Comparison of ENCODE assay signal across 10 cellular contexts in the genomic region with DNA sequence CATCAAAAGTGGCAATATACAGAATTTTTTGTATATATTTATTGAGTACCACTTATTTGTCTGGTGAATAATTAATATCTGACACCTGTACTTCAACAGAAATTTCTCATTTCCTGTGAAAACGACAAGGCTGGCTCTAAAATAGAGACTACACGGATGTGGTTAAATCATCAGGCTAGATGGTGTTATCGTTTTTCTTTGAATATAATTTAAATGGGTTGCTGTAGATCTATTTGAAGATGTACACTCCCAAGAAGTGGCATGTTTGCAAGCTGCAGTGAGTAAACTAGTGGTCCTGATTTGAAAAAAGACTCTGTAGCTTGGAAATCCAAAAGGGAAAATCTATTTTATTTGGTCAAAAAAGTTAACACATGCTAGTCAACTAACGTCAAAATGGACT. TPM values are rescaled to one million over a fixed set of nuclear protein-coding genes. Genes with fewer than 3 reads are reported as not detected.
DNase-seq lines count a peak whose midpoint lies in the region; ATAC-seq and TF ChIP-seq lines count a peak whose summit lies in the region.
"Had no signal": no experiment of that assay in that cellular context is flagged by ENCODE, and none has a peak within 500 bp of the region (broad histone marks: within the 10 kb centered on the region; RNA-seq: fewer than 3 reads in every experiment).

No MANE protein-coding gene starts in this region.

- no peaks in the 10 kb centered on the region for H3K27me3 ChIP-seq in left lung

- H3K36me3 Mint-ChIP-seq in activated CD4-positive, alpha-beta T cell treated with anti-CD3 and anti-CD28 coated beads, Interleukin-2, amount 10 ng/mL, durations not matched to agents 24 days and 14 days (ENCODE audit: low read depth): peaks cover 40% of the 10 kb centered on the region
- peaks cover 93% of the 10 kb centered on the region for H3K36me3 Mint-ChIP-seq in stimulated activated effector memory CD8-positive, alpha-beta T cell treated with anti-CD3 and anti-CD28 coated beads, Interleukin-12 subunit alpha, Interleukin-12 subunit beta, amount 100 ng/mL, for 72 hours
- H3K36me3 Mint-ChIP-seq in nephron progenitor cell (ENCODE audit: low read depth): peaks cover 5% of the 10 kb centered on the region

- peaks cover 11% of the 10 kb centered on the region for H3K9me3 Mint-ChIP-seq in activated CD4-positive, alpha-beta T cell treated with anti-CD3 and anti-CD28 coated beads, Interleukin-2, amount 10 ng/mL, durations not matched to agents 24 days and 14 days
- H3K9me3 Mint-ChIP-seq in stimulated activated effector memory CD8-positive, alpha-beta T cell treated with anti-CD3 and anti-CD28 coated beads, Interleukin-12 subunit alpha, Interleukin-12 subunit beta, amount 100 ng/mL, for 72 hours: peaks cover 1% of the 10 kb centered on the region
- no peaks in the 10 kb centered on the region for H3K9me3 Mint-ChIP-seq in nephron progenitor cell

- peak overlapping the region; percentile 92 for H3K27ac Mint-ChIP-seq in activated CD4-positive, alpha-beta T cell treated with anti-CD3 and anti-CD28 coated beads, Interleukin-2, amount 10 ng/mL, durations not matched to agents 24 days and 14 days
- peak overlapping the region; percentile 92 for H3K27ac Mint-ChIP-seq in stimulated activated effector memory CD8-positive, alpha-beta T cell treated with anti-CD3 and anti-CD28 coated beads, Interleukin-12 subunit alpha, Interleukin-12 subunit beta, amount 100 ng/mL, for 72 hours
- H3K27ac Mint-ChIP-seq in nephron progenitor cell: no peak overlapping the region

- peak; percentile 49; the same call in 1 of the 2 replicates for TF ChIP-seq POLR2A in Raji (IDR thresholded peaks at IDR 0.05; ENCODE audit: insufficient read depth, low read depth, low read length)

- peak overlapping the region in 1 of 2 donors; percentile 68 for H3K27ac ChIP-seq in left lung

- no peak for TF ChIP-seq CTCF in left lung (IDR thresholded peaks at IDR 0.05)
- TF ChIP-seq CTCF in nephron progenitor cell (IDR thresholded peaks at IDR 0.05): no peak

- peak; percentile 69 for DNase-seq in activated CD4-positive, alpha-beta T cell treated with anti-CD3 and anti-CD28 coated beads, Interleukin-2, amount 10 ng/mL, durations not matched to agents 24 days and 14 days
- no peak for DNase-seq in activated CD4-positive, alpha-beta T cell treated with anti-CD3 and anti-CD28 coated beads, Interleukin-2, amount 50 U/mL, for 48 hours
- no peak for DNase-seq in stimulated activated effector memory CD8-positive, alpha-beta T cell treated with anti-CD3 and anti-CD28 coated beads, Interleukin-12 subunit alpha, Interleukin-12 subunit beta, amount 100 ng/mL, for 72 hours (ENCODE audit: low spot score in 2 of 2)
- DNase-seq in NCI-H1092 (lab: John Stamatoyannopoulos, UW): no peak
- no peak for DNase-seq in left lung
- no peak for DNase-seq in nephron progenitor cell
- DNase-seq: left cardiac atrium, MV-4-11 had no signal

- H3K9me3 ChIP-seq in left lung: no peaks in the 10 kb centered on the region

- H3K4me1 Mint-ChIP-seq in activated CD4-positive, alpha-beta T cell treated with anti-CD3 and anti-CD28 coated beads, Interleukin-2, amount 10 ng/mL, durations not matched to agents 24 days and 14 days: peaks cover 49% of the 10 kb centered on the region
- H3K4me1 Mint-ChIP-seq in stimulated activated effector memory CD8-positive, alpha-beta T cell treated with anti-CD3 and anti-CD28 coated beads, Interleukin-12 subunit alpha, Interleukin-12 subunit beta, amount 100 ng/mL, for 72 hours: peaks cover 31% of the 10 kb centered on the region
- no peaks in the 10 kb centered on the region for H3K4me1 Mint-ChIP-seq in nephron progenitor cell

- peak overlapping the region; percentile 79 for H3K4me3 Mint-ChIP-seq in activated CD4-positive, alpha-beta T cell treated with anti-CD3 and anti-CD28 coated beads, Interleukin-2, amount 10 ng/mL, durations not matched to agents 24 days and 14 days
- peak overlapping the region; percentile 59 for H3K4me3 Mint-ChIP-seq in stimulated activated effector memory CD8-positive, alpha-beta T cell treated with anti-CD3 and anti-CD28 coated beads, Interleukin-12 subunit alpha, Interleukin-12 subunit beta, amount 100 ng/mL, for 72 hours
- no peak overlapping the region for H3K4me3 Mint-ChIP-seq in nephron progenitor cell

- intact Hi-C loops in activated CD4-positive, alpha-beta T cell treated with anti-CD3 and anti-CD28 coated beads, Interleukin-2, amount 10 ng/mL, durations not matched to agents 24 days and 14 days (cut with micrococcal nuclease): loop anchor here (1.0 kb wide), 2 partner anchors 17 to 109 kb away; no protein-coding TSS in a partner anchor
- intact Hi-C loops in left lung (cut with DNase I): no loop called here

- no peaks in the 10 kb centered on the region for H3K27me3 Mint-ChIP-seq in activated CD4-positive, alpha-beta T cell treated with anti-CD3 and anti-CD28 coated beads, Interleukin-2, amount 10 ng/mL, durations not matched to agents 24 days and 14 days
- H3K27me3 Mint-ChIP-seq in nephron progenitor cell (ENCODE audit: low read depth, poor library complexity): no peaks in the 10 kb centered on the region

- peak overlapping the region in 1 of 2 donors; percentile 26 for H3K4me3 ChIP-seq in left lung

- peaks cover 0 to 22% of the 10 kb centered on the region in 2 donors for H3K4me1 ChIP-seq in left lung

- peak; percentile 63 for ATAC-seq in HG02938 (IDR thresholded peaks at IDR 0.05; ENCODE audit: unreplicated experiment)
- peak; percentile 70 for ATAC-seq in stimulated activated effector memory CD8-positive, alpha-beta T cell treated with anti-CD3 and anti-CD28 coated beads, Interleukin-12 subunit alpha, Interleukin-12 subunit beta, amount 100 ng/mL, for 72 hours
- no peak for ATAC-seq in left lung

- peaks cover 0 to 3% of the 10 kb centered on the region in 2 donors for H3K36me3 ChIP-seq in left lung

RNA-seq across cellular contexts. Expression of a gene that starts 13.9 kb away (rescaled TPM):
- total RNA-seq in activated CD4-positive, alpha-beta T cell treated with anti-CD3 and anti-CD28 coated beads, Interleukin-2, amount 10 ng/mL, durations not matched to agents 24 days and 14 days: 61.3 and 62.3 TPM in 2 replicates
- total RNA-seq in left lung: 10 to 100 TPM; 10.2 to 38.5 TPM
